In genomic region chr20:63058696-63059335, GRCh38 we compare ENCODE assay signal across 25 cellular contexts. TPM values are rescaled to one million over a fixed set of nuclear protein-coding genes. Genes with fewer than 3 reads are reported as not detected.
DNase-seq lines count a peak whose midpoint lies in the region; TF ChIP-seq lines count a peak whose summit lies in the region.
"Had no signal": no experiment of that assay in that cellular context is flagged by ENCODE, and none has a peak within 500 bp of the region (broad histone marks: within the 10 kb centered on the region; RNA-seq: fewer than 3 reads in every experiment).

No MANE protein-coding gene starts in this region.

- peaks cover 6% of the 10 kb centered on the region for H3K4me1 Mint-ChIP-seq in glutamatergic neuron (ENCODE audit: low read depth, unreplicated experiment)

- H3K4me3 ChIP-seq in BLaER1: no peak overlapping the region
- H3K4me3 ChIP-seq in H7 (ENCODE audit: insufficient read depth, low read depth, low read length): no peak overlapping the region
- H3K4me3 ChIP-seq: tibial nerve had no signal

- H3K27me3 ChIP-seq in BLaER1: no peaks in the 10 kb centered on the region
- no peaks in the 10 kb centered on the region for H3K27me3 ChIP-seq in H7 (ENCODE audit: control insufficient read depth, insufficient read depth, low read length)

- H3K9me3 ChIP-seq in BLaER1: no peaks in the 10 kb centered on the region
- H3K9me3 ChIP-seq: tibial nerve had no signal

- H3K36me3 ChIP-seq in BLaER1 (no peaks in the 10 kb centered on the region), H7 (replicated peaks; ENCODE audit: control insufficient read depth, insufficient read depth, low read length) (no peaks in the 10 kb centered on the region)
- H3K36me3 ChIP-seq: tibial nerve had no signal

- peak overlapping the region; percentile 40 for H3K9ac ChIP-seq in BLaER1

- H3K27ac ChIP-seq in BLaER1: peak overlapping the region; percentile 41
- H3K27ac ChIP-seq: tibial nerve had no signal

- H3K27ac Mint-ChIP-seq in glutamatergic neuron (ENCODE audit: unreplicated experiment): no peak overlapping the region
- H3K27ac Mint-ChIP-seq: naive thymus-derived CD8-positive, alpha-beta T cell had no signal

- peaks cover 12% of the 10 kb centered on the region for H3K9me3 Mint-ChIP-seq in glutamatergic neuron (ENCODE audit: unreplicated experiment)
- H3K9me3 Mint-ChIP-seq: naive thymus-derived CD8-positive, alpha-beta T cell had no signal

- no peak for TF ChIP-seq CTCF in glutamatergic neuron (IDR thresholded peaks at IDR 0.05; ENCODE audit: partially characterized antibody, unreplicated experiment)

- DNase-seq in H7: peak; percentile 52
- DNase-seq in glutamatergic neuron: peak; percentile 13
- peak; percentile 87 for DNase-seq in mesenteric fat pad (ENCODE audit: low spot score)
- no peak for DNase-seq in effector CD8-positive, alpha-beta T cell (lab: John Stamatoyannopoulos, UW)
- DNase-seq in NCI-H187 (lab: John Stamatoyannopoulos, UW): no peak
- no peak for DNase-seq in RKO (ENCODE audit: low spot score)
- DNase-seq: activated gamma-delta T cell; central memory CD4-positive, alpha-beta T cell; DMS79 treated with DMSO at 0.1 percent for 48 hours; foreskin melanocyte; GOT3; hippocampal formation; mesenchymal stem cell; NCI-H1048; NCI-H2029; NCI-H446 treated with DMSO at 0.1 percent for 48 hours; NK-92 treated with Interleukin-12 subunit alpha and Interleukin-12 subunit beta, amount 100 ng/mL, for 24 hours; stimulated activated CD4-positive, alpha-beta T cell treated with anti-CD3 and anti-CD28 coated beads, Interleukin-2, amount 100 ng/mL, for 24 hours; stimulated activated naive CD4-positive, alpha-beta T cell; T-helper 9 cell had no signal

- peaks cover 78% of the 10 kb centered on the region for H3K4me1 ChIP-seq in BLaER1

- H4K20me1 ChIP-seq in BLaER1: no peaks in the 10 kb centered on the region

- H3K36me3 Mint-ChIP-seq in glutamatergic neuron (ENCODE audit: unreplicated experiment): peaks cover 8% of the 10 kb centered on the region
- H3K36me3 Mint-ChIP-seq: naive thymus-derived CD8-positive, alpha-beta T cell had no signal

- peaks cover 10% of the 10 kb centered on the region for H3K27me3 Mint-ChIP-seq in glutamatergic neuron (ENCODE audit: unreplicated experiment)

- no peak overlapping the region for H3K4me3 Mint-ChIP-seq in glutamatergic neuron (ENCODE audit: unreplicated experiment)
- H3K4me3 Mint-ChIP-seq: naive thymus-derived CD8-positive, alpha-beta T cell had no signal

- H3K4me2 ChIP-seq in BLaER1: peak overlapping the region; percentile 83

RNA-seq across cellular contexts. Expression of gene BHLHE23, which starts 52.1 kb away (rescaled TPM):
- total RNA-seq in H7 (2014; rRNA removed; shearing (Covaris generic)): 2.1 TPM in 2 replicates
- 23.9 TPM for total RNA-seq in glutamatergic neuron (ENCODE audit: unreplicated experiment)
- not detected for total RNA-seq in mesenteric fat pad
- total RNA-seq: naive thymus-derived CD8-positive, alpha-beta T cell; RPMI7951; skeletal muscle tissue; tibial nerve had no signal

Comparison
In these comparisons a context has a peak if more than half of its experiments do, and no peak if none do; other contexts are left out.
1. DNase-seq: peak in H7 (single experiment), glutamatergic neuron (single experiment) and mesenteric fat pad (single experiment); none in effector CD8-positive, alpha-beta T cell (single experiment), NCI-H187 (0 of 2) and RKO (single experiment).